ENCODE assay signal across 10 cellular contexts in the genomic region with DNA sequence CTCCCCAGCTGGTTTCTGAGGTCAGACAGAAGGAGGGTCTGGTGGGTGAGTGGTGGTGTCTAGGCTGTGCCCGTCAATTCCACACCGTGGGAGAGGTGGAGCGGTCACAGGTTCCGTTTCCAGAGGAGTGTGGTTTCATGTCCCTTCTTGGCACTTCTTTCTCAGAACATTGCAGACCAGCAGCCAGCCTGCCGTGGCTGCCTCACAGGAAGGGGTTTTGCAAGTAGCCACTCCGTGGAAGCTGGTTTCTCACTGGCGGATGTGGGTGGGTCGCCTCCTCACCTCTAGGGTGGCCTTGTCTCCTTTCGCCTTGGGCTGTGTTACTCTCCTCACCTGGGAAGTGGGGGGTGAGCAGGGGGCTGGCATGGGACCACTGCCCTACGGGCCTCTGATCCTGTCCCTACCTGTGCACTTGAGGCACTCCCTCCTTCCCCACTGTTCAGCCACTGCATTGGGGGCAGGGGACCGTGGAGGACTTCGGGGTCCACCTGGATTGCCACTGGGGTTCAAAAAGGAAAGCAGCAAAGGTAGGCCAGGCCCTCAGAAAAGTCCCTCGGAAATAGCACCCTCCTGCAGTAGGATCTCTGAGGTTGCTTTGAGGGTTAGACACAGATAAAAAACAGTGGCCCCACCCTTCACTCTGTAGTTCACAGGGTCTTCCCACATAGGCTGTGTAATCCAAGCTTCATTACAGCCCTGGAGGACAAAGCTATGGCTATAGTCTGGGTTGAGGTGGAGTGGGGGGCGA. TPM values are rescaled to one million over a fixed set of nuclear protein-coding genes. Genes with fewer than 3 reads are reported as not detected.
DNase-seq lines count a peak whose midpoint lies in the region; ATAC-seq, FAIRE-seq and TF ChIP-seq lines count a peak whose summit lies in the region.
"Had no signal": no experiment of that assay in that cellular context is flagged by ENCODE, and none has a peak within 500 bp of the region (broad histone marks: within the 10 kb centered on the region; RNA-seq: fewer than 3 reads in every experiment).

No MANE protein-coding gene starts in this region.

- H3K36me3 Mint-ChIP-seq in activated naive CD4-positive, alpha-beta T cell treated with anti-CD3 and anti-CD28 coated beads, Interleukin-2, amount 10 ng/mL, durations not matched to agents 7 days and 5 days = peaks cover 71% of the 10 kb centered on the region

- CTCF ChIA-PET in activated naive CD4-positive, alpha-beta T cell treated with anti-CD3 and anti-CD28 coated beads, Interleukin-2, amount 10 ng/mL, durations not matched to agents 7 days and 5 days (lab: Charles Lee) = interaction anchor here (1.0 to 4.5 kb wide), 6 partner anchors 11 to 27 kb away, joined by 3 to 36 read pairs (median 4); no protein-coding TSS in a partner anchor

- peak overlapping the region; percentile 62 to 79 (median 73) for H3K9ac ChIP-seq in BLaER1 treated with 17β-estradiol and CSF1 and Interleukin-3, amounts not matched to agents 10 nM and 100 nM

- peaks cover 49 to 78% (median 58%) of the 10 kb centered on the region in 11 experiments for H3K36me3 ChIP-seq in BLaER1 treated with 17β-estradiol and CSF1 and Interleukin-3, amounts not matched to agents 10 nM and 100 nM
- peaks cover 56% of the 10 kb centered on the region for H3K36me3 ChIP-seq in RWPE2 (ENCODE audit: low read depth)
- H3K36me3 ChIP-seq in mucosa of descending colon (ENCODE audit: low read depth) = peaks cover 3% of the 10 kb centered on the region

- H3K4me3 Mint-ChIP-seq in activated naive CD4-positive, alpha-beta T cell treated with anti-CD3 and anti-CD28 coated beads, Interleukin-2, amount 10 ng/mL, durations not matched to agents 7 days and 5 days = peak overlapping the region; percentile 72
- H3K4me3 Mint-ChIP-seq: stimulated activated memory B cell treated with anti-CD40 and anti-IgM and Interleukin-4, amounts not matched to agents 10 μg/mL and 1 μg/mL and 100 μg/mL, for 72 hours had no signal

- no peaks in the 10 kb centered on the region for H3K27me3 ChIP-seq in BLaER1 treated with 17β-estradiol and CSF1 and Interleukin-3, amounts not matched to agents 10 nM and 100 nM
- H3K27me3 ChIP-seq in RWPE2 (ENCODE audit: insufficient read depth, poor library complexity, severe bottlenecking) = no peaks in the 10 kb centered on the region

- no peaks in the 10 kb centered on the region for H3K9me3 Mint-ChIP-seq in activated naive CD4-positive, alpha-beta T cell treated with anti-CD3 and anti-CD28 coated beads, Interleukin-2, amount 10 ng/mL, durations not matched to agents 7 days and 5 days
- H3K9me3 Mint-ChIP-seq: stimulated activated memory B cell treated with anti-CD40 and anti-IgM and Interleukin-4, amounts not matched to agents 10 μg/mL and 1 μg/mL and 100 μg/mL, for 72 hours had no signal

- peaks cover 2 to 41% (median 13%) of the 10 kb centered on the region in 11 experiments; a peak in 12 of 22 replicates for H4K20me1 ChIP-seq in BLaER1 treated with 17β-estradiol and CSF1 and Interleukin-3, amounts not matched to agents 10 nM and 100 nM

- peak overlapping the region; percentile 90 to 99 (median 94) for H3K4me2 ChIP-seq in BLaER1 treated with 17β-estradiol and CSF1 and Interleukin-3, amounts not matched to agents 10 nM and 100 nM

- 0 out of 22 replicates have a peak, but pooled peaks cover 0 to 3% (median 0%) of the 10 kb centered on the region in 11 experiments for H3K9me3 ChIP-seq in BLaER1 treated with 17β-estradiol and CSF1 and Interleukin-3, amounts not matched to agents 10 nM and 100 nM (replicated peaks in 1 of 11)
- H3K9me3 ChIP-seq in RWPE2 (ENCODE audit: severe bottlenecking) (no peaks in the 10 kb centered on the region), mucosa of descending colon (no peaks in the 10 kb centered on the region)

- no peak for FAIRE-seq in urothelium cell line (lab: Jason Lieb, UNC)

- TF ChIP-seq CTCF in RWPE2 (IDR thresholded peaks at IDR 0.05; ENCODE audit: poor library complexity, severe bottlenecking) (no peak), mucosa of descending colon (IDR thresholded peaks at IDR 0.05) (no peak)

- intact Hi-C loops in mucosa of descending colon (cut with DNase I, micrococcal nuclease) = no loop called here

- peaks cover 98% of the 10 kb centered on the region for H3K4me1 Mint-ChIP-seq in activated naive CD4-positive, alpha-beta T cell treated with anti-CD3 and anti-CD28 coated beads, Interleukin-2, amount 10 ng/mL, durations not matched to agents 7 days and 5 days

- peak overlapping the region; percentile 81 to 97 (median 92) for H3K27ac ChIP-seq in BLaER1 treated with 17β-estradiol and CSF1 and Interleukin-3, amounts not matched to agents 10 nM and 100 nM
- peak overlapping the region; percentile 33 for H3K27ac ChIP-seq in RWPE2 (ENCODE audit: poor library complexity, severe bottlenecking)

- H3K27me3 Mint-ChIP-seq in activated naive CD4-positive, alpha-beta T cell treated with anti-CD3 and anti-CD28 coated beads, Interleukin-2, amount 10 ng/mL, durations not matched to agents 7 days and 5 days = no peaks in the 10 kb centered on the region
- H3K27me3 Mint-ChIP-seq: stimulated activated memory B cell treated with anti-CD40 and anti-IgM and Interleukin-4, amounts not matched to agents 10 μg/mL and 1 μg/mL and 100 μg/mL, for 72 hours had no signal

- DNase-seq in RWPE2 (ENCODE audit: low spot score) (no peak), mucosa of descending colon (peak in 2 of 3 donors; percentile 67 to 83), 8988T (no peak), urothelium cell line (ENCODE audit: low spot score) (no peak), SK-N-DZ (ENCODE audit: low spot score) (no peak)
- peak; percentile 82 for DNase-seq in activated naive CD4-positive, alpha-beta T cell treated with anti-CD3 and anti-CD28 coated beads, Interleukin-2, amount 10 ng/mL, durations not matched to agents 7 days and 5 days

- peak overlapping the region; percentile 95 for H3K27ac Mint-ChIP-seq in activated naive CD4-positive, alpha-beta T cell treated with anti-CD3 and anti-CD28 coated beads, Interleukin-2, amount 10 ng/mL, durations not matched to agents 7 days and 5 days
- H3K27ac Mint-ChIP-seq: stimulated activated memory B cell treated with anti-CD40 and anti-IgM and Interleukin-4, amounts not matched to agents 10 μg/mL and 1 μg/mL and 100 μg/mL, for 72 hours had no signal

- no peak for ATAC-seq in RWPE2 (ENCODE audit: low read depth)
- peak; percentile 60 for ATAC-seq in mucosa of descending colon
- ATAC-seq in GM19455 (IDR thresholded peaks at IDR 0.05; ENCODE audit: unreplicated experiment) = no peak
- ATAC-seq: stimulated activated memory B cell treated with anti-CD40 and anti-IgM and Interleukin-4, amounts not matched to agents 10 μg/mL and 1 μg/mL and 100 μg/mL, for 72 hours had no signal

- H3K4me3 ChIP-seq in BLaER1 treated with 17β-estradiol and CSF1 and Interleukin-3, amounts not matched to agents 10 nM and 100 nM = peak overlapping the region in 7 of 10 experiments; percentile 25 to 62 (median 47); a peak in 12 of 20 replicates
- no peak overlapping the region for H3K4me3 ChIP-seq in RWPE2 (ENCODE audit: severe bottlenecking)
- H3K4me3 ChIP-seq in mucosa of descending colon = no peak overlapping the region

- peaks cover 100% of the 10 kb centered on the region in 10 experiments for H3K4me1 ChIP-seq in BLaER1 treated with 17β-estradiol and CSF1 and Interleukin-3, amounts not matched to agents 10 nM and 100 nM
- peaks cover 39% of the 10 kb centered on the region for H3K4me1 ChIP-seq in RWPE2 (ENCODE audit: insufficient read depth, poor library complexity, severe bottlenecking)
- H3K4me1 ChIP-seq in mucosa of descending colon (ENCODE audit: low read depth) = peaks cover 21% of the 10 kb centered on the region

RNA-seq across cellular contexts. Expression of a gene that starts 33.9 kb away (rescaled TPM):
- total RNA-seq in mucosa of descending colon = 10 to 100 TPM; 75.5 to 96.5 (median 81.0) TPM
- polyA plus RNA-seq in SK-N-DZ (2014; cell fraction: cytosol; rRNA removed) = 34.6 and 36.3 TPM in 2 replicates
- 16.0 and 16.4 TPM in 2 replicates for polyA plus RNA-seq in SK-N-DZ (2014; cell fraction: nucleus; rRNA removed)

RNA-seq across cellular contexts. Expression of a gene that starts 49.7 kb away (rescaled TPM):
- total RNA-seq in mucosa of descending colon = not detected
- not detected in 2 replicates for polyA plus RNA-seq in SK-N-DZ (2014; cell fraction: cytosol; rRNA removed)
- polyA plus RNA-seq in SK-N-DZ (2014; cell fraction: nucleus; rRNA removed) = not detected in 2 replicates
- total RNA-seq: HT-29 had no signal

Comparison
In these comparisons a context has a peak if more than half of its experiments do, and no peak if none do; other contexts are left out.
1. H3K4me3 ChIP-seq: peak in BLaER1 treated with 17β-estradiol and CSF1 and Interleukin-3, amounts not matched to agents 10 nM and 100 nM (7 of 10); none in RWPE2 (single experiment) and mucosa of descending colon (single experiment).
2. DNase-seq: peak in activated naive CD4-positive, alpha-beta T cell treated with anti-CD3 and anti-CD28 coated beads, Interleukin-2, amount 10 ng/mL, durations not matched to agents 7 days and 5 days (single experiment) and mucosa of descending colon (2 of 3); none in RWPE2 (single experiment), 8988T (single experiment), urothelium cell line (single experiment) and SK-N-DZ (single experiment).